35 cellular contexts compared by ENCODE assay signal in genomic region chr13:37047032-37047431, GRCh38. TPM values are rescaled to one million over a fixed set of nuclear protein-coding genes. Genes with fewer than 3 reads are reported as not detected.
"Had no signal": no experiment of that assay in that cellular context is flagged by ENCODE, and none has a peak within 500 bp of the region (broad histone marks: within the 10 kb centered on the region; RNA-seq: fewer than 3 reads in every experiment).

No MANE protein-coding gene starts in this region.

- H3K27ac Mint-ChIP-seq: activated B cell treated with CpG ODN at 0.5 μM for 24 hours; activated CD4-positive, alpha-beta T cell treated with anti-CD3 and anti-CD28 coated beads for 36 hours; activated naive CD4-positive, alpha-beta T cell treated with anti-CD3 and anti-CD28 coated beads, Interleukin-2, amount 50 U/mL, for 72 hours; activated T-helper 2 cell treated with anti-CD3 and anti-CD28 coated beads, Interferon-gamma antibody, Interleukin-2, Interleukin-4, amounts not matched to agents 10 μg/mL and 5 μg/mL and 100 μg/mL, durations not matched to agents 14 hours and 24 hours and 36 hours; stimulated activated memory B cell treated with anti-CD40 and anti-IgM and Interleukin-4, amounts not matched to agents 10 μg/mL and 1 μg/mL and 100 μg/mL, for 72 hours; T-helper 2 cell treated with Interferon-gamma antibody and Interleukin-4, amounts not matched to agents 5 μg/mL and 100 μg/mL, for 36 hours had no signal

- H3K27me3 ChIP-seq: cardiac muscle cell, colonic mucosa, gastrocnemius medialis, pancreas, sigmoid colon, suprapubic skin, tibial artery, upper lobe of right lung had no signal

- H3K4me3 ChIP-seq: cardiac muscle cell, colonic mucosa, gastrocnemius medialis, pancreas, prostate gland, sigmoid colon, smooth muscle cell, suprapubic skin, tibial artery, upper lobe of right lung had no signal

- H3K27me3 Mint-ChIP-seq: activated B cell treated with CpG ODN at 0.5 μM for 24 hours; activated CD4-positive, alpha-beta T cell treated with anti-CD3 and anti-CD28 coated beads for 36 hours; brain; naive thymus-derived CD8-positive, alpha-beta T cell; stimulated activated memory B cell treated with anti-CD40 and anti-IgM and Interleukin-4, amounts not matched to agents 10 μg/mL and 1 μg/mL and 100 μg/mL, for 72 hours had no signal

- DNase-seq: activated B cell treated with CpG ODN at 0.5 μM for 24 hours; activated CD4-positive, alpha-beta T cell treated with anti-CD3 and anti-CD28 coated beads for 36 hours; activated naive CD4-positive, alpha-beta T cell; activated T-cell treated with anti-CD3 and anti-CD28 coated beads, Interleukin-2, amount 50 U/mL, for 48 hours; aorta; cerebellar nuclear complex; colonic mucosa; effector CD8-positive, alpha-beta T cell; gastrocnemius medialis; glutamatergic neuron; islet precursor cell; midbrain; naive thymus-derived CD8-positive, alpha-beta T cell; nucleus accumbens; pancreas; sigmoid colon; stimulated activated CD4-positive, alpha-beta T cell treated with anti-CD3 and anti-CD28 coated beads, Interleukin-1b, Interleukin-23, amount 100 ng/mL, for 48 hours; stimulated activated CD4-positive, alpha-beta T cell treated with anti-CD3 and anti-CD28 coated beads, Interleukin-4, amount 100 ng/mL, for 4 hours; stimulated activated CD8-positive, alpha-beta memory T cell treated with anti-CD3 and anti-CD28 coated beads, Interleukin-4, amount 100 ng/mL, for 48 hours; T-helper 1 cell; tibial artery; upper lobe of right lung had no signal

- ATAC-seq: activated CD4-positive, alpha-beta T cell treated with anti-CD3 and anti-CD28 coated beads for 36 hours; activated naive CD4-positive, alpha-beta T cell treated with anti-CD3 and anti-CD28 coated beads, Interleukin-2, amount 50 U/mL, for 72 hours; naive thymus-derived CD8-positive, alpha-beta T cell; pancreas; stimulated activated memory B cell treated with anti-CD40 and anti-IgM and Interleukin-4, amounts not matched to agents 10 μg/mL and 1 μg/mL and 100 μg/mL, for 72 hours; upper lobe of right lung had no signal

- H3K9me3 ChIP-seq: colonic mucosa, gastrocnemius medialis, pancreas, prostate gland, sigmoid colon, suprapubic skin, tibial artery, upper lobe of right lung had no signal

- H3K36me3 ChIP-seq: colonic mucosa, prostate gland had no signal

- H3K4me1 ChIP-seq: colonic mucosa, pancreas, prostate gland, sigmoid colon, suprapubic skin, upper lobe of right lung had no signal

- H3K4me3 Mint-ChIP-seq: activated B cell treated with CpG ODN at 0.5 μM for 24 hours; activated CD4-positive, alpha-beta T cell treated with anti-CD3 and anti-CD28 coated beads for 36 hours; brain; naive thymus-derived CD8-positive, alpha-beta T cell; neural crest cell; stimulated activated memory B cell treated with anti-CD40 and anti-IgM and Interleukin-4, amounts not matched to agents 10 μg/mL and 1 μg/mL and 100 μg/mL, for 72 hours; T-helper 2 cell treated with Interferon-gamma antibody and Interleukin-4, amounts not matched to agents 5 μg/mL and 100 μg/mL, for 36 hours had no signal

- H3K27ac ChIP-seq: cardiac muscle cell, colonic mucosa, gastrocnemius medialis, pancreas, prostate gland, sigmoid colon, suprapubic skin, tibial artery, upper lobe of right lung had no signal

- H3K9me3 Mint-ChIP-seq: activated B cell treated with CpG ODN at 0.5 μM for 24 hours; activated naive CD4-positive, alpha-beta T cell treated with anti-CD3 and anti-CD28 coated beads, Interleukin-2, amount 50 U/mL, for 72 hours; activated T-helper 2 cell treated with anti-CD3 and anti-CD28 coated beads, Interferon-gamma antibody, Interleukin-2, Interleukin-4, amounts not matched to agents 10 μg/mL and 5 μg/mL and 100 μg/mL, durations not matched to agents 14 hours and 24 hours and 36 hours; naive thymus-derived CD8-positive, alpha-beta T cell; neural crest cell; stimulated activated memory B cell treated with anti-CD40 and anti-IgM and Interleukin-4, amounts not matched to agents 10 μg/mL and 1 μg/mL and 100 μg/mL, for 72 hours; T-helper 2 cell treated with Interferon-gamma antibody and Interleukin-4, amounts not matched to agents 5 μg/mL and 100 μg/mL, for 36 hours had no signal

RNA-seq across cellular contexts. Expression of gene CSNK1A1L, which starts 58.4 kb away (rescaled TPM):
- total RNA-seq: activated B cell treated with CpG ODN at 0.5 μM for 24 hours; activated CD4-positive, alpha-beta T cell treated with anti-CD3 and anti-CD28 coated beads for 36 hours; activated naive CD4-positive, alpha-beta T cell treated with anti-CD3 and anti-CD28 coated beads, Interleukin-2, amount 50 U/mL, for 72 hours; activated T-helper 2 cell treated with anti-CD3 and anti-CD28 coated beads, Interferon-gamma antibody, Interleukin-2, Interleukin-4, amounts not matched to agents 10 μg/mL and 5 μg/mL and 100 μg/mL, durations not matched to agents 14 hours and 24 hours and 36 hours; aorta; cardiac muscle cell; colonic mucosa; dermis microvascular lymphatic vessel endothelial cell; epithelial cell of proximal tubule; gastrocnemius medialis; lower leg skin; naive thymus-derived CD8-positive, alpha-beta T cell; neural crest cell; pancreas; sigmoid colon; smooth muscle cell; suprapubic skin; upper lobe of right lung had no signal
- polyA plus RNA-seq: aorta; cardiac muscle cell; naive thymus-derived CD8-positive, alpha-beta T cell; pancreas; sigmoid colon; smooth muscle cell had no signal
